34 cellular contexts compared by ENCODE assay signal in the genomic region with DNA sequence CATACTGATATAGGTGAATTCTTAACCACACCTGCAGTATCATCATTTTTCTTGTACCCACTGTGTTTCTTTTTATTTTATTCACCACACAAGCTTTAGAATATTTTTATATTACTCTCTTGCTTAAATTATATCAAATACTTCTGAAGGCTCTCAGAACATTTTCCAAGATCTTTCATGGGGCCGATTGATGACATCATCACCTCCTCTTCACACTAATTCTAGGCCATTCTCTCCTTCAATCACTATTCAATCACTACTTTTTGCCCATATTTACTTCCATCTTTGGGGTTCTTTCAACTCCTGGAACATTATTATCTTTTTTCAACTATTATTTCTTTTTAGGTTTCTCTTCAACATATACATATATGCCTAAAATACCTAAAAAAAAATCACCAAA.
"Had no signal": no experiment of that assay in that cellular context is flagged by ENCODE, and none has a peak within 500 bp of the region (broad histone marks: within the 10 kb centered on the region; RNA-seq: fewer than 3 reads in every experiment).

No MANE protein-coding gene starts in this region.

- H3K27me3 ChIP-seq: MG63 had no signal

- H3K9me3 ChIP-seq: MG63 had no signal

- H3K4me3 ChIP-seq: MG63 had no signal

- DNase-seq: Karpas-422, Kasumi-1, MG63, MM.1S, MV-4-11, NCI-H1048, NCI-H1092, NCI-H1092 treated with DMSO at 0.1 percent for 48 hours, NCI-H1105, NCI-H1105 treated with DMSO at 0.1 percent for 48 hours, NCI-H1417, NCI-H1417 treated with DMSO at 0.1 percent for 48 hours, NCI-H1436, NCI-H1436 treated with DMSO at 0.1 percent for 48 hours, NCI-H146, NCI-H1694, NCI-H1694 treated with DMSO at 0.1 percent for 48 hours, NCI-H187, NCI-H187 treated with DMSO at 0.1 percent for 48 hours, NCI-H1930, NCI-H2029, NCI-H2029 treated with DMSO at 0.1 percent for 48 hours, NCI-H2081, NCI-H2081 treated with DMSO at 0.1 percent for 48 hours, NCI-H2107, NCI-H2171, NCI-H2171 treated with DMSO at 0.1 percent for 48 hours, NCI-H226, NCI-H345, NCI-H446, NCI-H446 treated with DMSO at 0.1 percent for 48 hours, NCI-H510A, NCI-H510A treated with DMSO at 0.1 percent for 48 hours, NCI-H524 had no signal

- H3K36me3 ChIP-seq: MG63 had no signal
